8 cellular contexts compared by ENCODE assay signal in genomic region chr14:75125617-75126016, GRCh38. TPM values are rescaled to one million over a fixed set of nuclear protein-coding genes. Genes with fewer than 3 reads are reported as not detected.
DNase-seq lines count a peak whose midpoint lies in the region; ATAC-seq and TF ChIP-seq lines count a peak whose summit lies in the region.

No MANE protein-coding gene starts in this region.

- POLR2A ChIA-PET in activated B cell treated with CpG ODN at 0.5 μM for 24 hours (lab: Charles Lee): interaction anchor here (0.7 to 3.4 kb wide), 9 partner anchors 11 to 874 kb away, joined by 3 to 23 read pairs (median 5); partner anchors contain the start of genes ACYP1, ERG28 and TTLL5

- CTCF ChIA-PET in activated B cell treated with CpG ODN at 0.5 μM for 24 hours (lab: Charles Lee): interaction anchor here (0.7 to 1.3 kb wide), 3 partner anchors 176 to 264 kb away, joined by 3 to 7 read pairs (median 3); no protein-coding TSS in a partner anchor

- no peak for DNase-seq in activated T-cell treated with anti-CD3 and anti-CD28 coated beads, Interleukin-2, amount 50 U/mL, for 72 hours
- no peak for DNase-seq in activated T-cell treated with anti-CD3 and anti-CD28 coated beads, Interleukin-2, amount 50 U/mL, for 1 hour
- no peak for DNase-seq in activated B cell treated with CpG ODN at 0.5 μM for 24 hours
- DNase-seq in tibial artery: no peak
- no peak for DNase-seq in NCI-H526 (lab: John Stamatoyannopoulos, UW)
- DNase-seq in G401 (ENCODE audit: low spot score): no peak
- no peak for DNase-seq in effector CD4-positive, alpha-beta T cell

- peaks cover 4% of the 10 kb centered on the region for H3K36me3 ChIP-seq in iPS-18a (ENCODE audit: control insufficient read depth, low read depth, low read length)
- H3K36me3 ChIP-seq in tibial artery: peaks cover 2 to 10% (median 8%) of the 10 kb centered on the region in 3 donors

- peaks cover 8 to 10% of the 10 kb centered on the region in 2 donors for H3K36me3 Mint-ChIP-seq in activated T-cell treated with anti-CD3 and anti-CD28 coated beads, Interleukin-2, amount 50 U/mL, for 72 hours (ENCODE audit: insufficient read depth in 2 of 2)
- H3K36me3 Mint-ChIP-seq in activated B cell treated with CpG ODN at 0.5 μM for 24 hours (ENCODE audit: low read depth): peaks cover 34% of the 10 kb centered on the region

- peak overlapping the region; percentile 100 for H3K27ac Mint-ChIP-seq in activated T-cell treated with anti-CD3 and anti-CD28 coated beads, Interleukin-2, amount 50 U/mL, for 72 hours
- peak overlapping the region; percentile 94 for H3K27ac Mint-ChIP-seq in activated B cell treated with CpG ODN at 0.5 μM for 24 hours

- in situ Hi-C loops in G401 (cut with HindIII; ENCODE audit: low sequenced_read_pairs): loop anchor here (25.0 kb wide), 1 partner anchor 187 kb away; no protein-coding TSS in a partner anchor

- H3K27me3 Mint-ChIP-seq in activated T-cell treated with anti-CD3 and anti-CD28 coated beads, Interleukin-2, amount 50 U/mL, for 72 hours (ENCODE audit: low read depth): no peaks in the 10 kb centered on the region
- H3K27me3 Mint-ChIP-seq in activated B cell treated with CpG ODN at 0.5 μM for 24 hours: no peaks in the 10 kb centered on the region

- no peaks in the 10 kb centered on the region for H3K27me3 ChIP-seq in iPS-18a (ENCODE audit: control insufficient read depth, insufficient read depth, low read length)
- no peaks in the 10 kb centered on the region for H3K27me3 ChIP-seq in tibial artery

- peaks cover 54% of the 10 kb centered on the region for H3K4me1 Mint-ChIP-seq in activated T-cell treated with anti-CD3 and anti-CD28 coated beads, Interleukin-2, amount 50 U/mL, for 72 hours (ENCODE audit: low read depth)
- H3K4me1 Mint-ChIP-seq in activated B cell treated with CpG ODN at 0.5 μM for 24 hours: peaks cover 38% of the 10 kb centered on the region

- TF ChIP-seq CTCF in activated B cell treated with CpG ODN at 0.5 μM for 24 hours (IDR thresholded peaks at IDR 0.05) (no peak), tibial artery (IDR thresholded peaks at IDR 0.05) (no peak)

- peak overlapping the region; percentile 92 for H3K4me3 ChIP-seq in iPS-18a (ENCODE audit: low read length)
- H3K4me3 ChIP-seq in tibial artery: peak overlapping the region; percentile 87 to 88

- peak overlapping the region; percentile 88 for H3K9ac ChIP-seq in iPS-18a (ENCODE audit: low read length)

- ATAC-seq in activated T-cell treated with anti-CD3 and anti-CD28 coated beads, Interleukin-2, amount 50 U/mL, for 72 hours (replicated peaks in 1 of 2): no peak
- ATAC-seq in activated B cell treated with CpG ODN at 0.5 μM for 24 hours (ENCODE audit: low read depth): no peak

- peak overlapping the region; percentile 92 to 99 for H3K4me3 Mint-ChIP-seq in activated T-cell treated with anti-CD3 and anti-CD28 coated beads, Interleukin-2, amount 50 U/mL, for 72 hours
- peak overlapping the region; percentile 96 for H3K4me3 Mint-ChIP-seq in activated B cell treated with CpG ODN at 0.5 μM for 24 hours

- H3K9me3 Mint-ChIP-seq in activated T-cell treated with anti-CD3 and anti-CD28 coated beads, Interleukin-2, amount 50 U/mL, for 72 hours: no peaks in the 10 kb centered on the region
- no peaks in the 10 kb centered on the region for H3K9me3 Mint-ChIP-seq in activated B cell treated with CpG ODN at 0.5 μM for 24 hours

- H3K4me1 ChIP-seq in iPS-18a (ENCODE audit: control insufficient read depth, low read depth, low read length) (peaks cover 7% of the 10 kb centered on the region), tibial artery (peaks cover 2 to 44% (median 21%) of the 10 kb centered on the region in 4 donors)

- intact Hi-C loops in activated B cell treated with CpG ODN at 0.5 μM for 24 hours (cut with micrococcal nuclease) (loop anchor here (2.0 kb wide), 1 partner anchor 535 kb away; the partner anchor contains the start of genes ERG28 and TTLL5), tibial artery (cut with DNase I; ENCODE audit: low total_unique reads) (loop anchor here (5.0 kb wide), 1 partner anchor 112 kb away; no protein-coding TSS in a partner anchor)

- no peak overlapping the region for H3K27ac ChIP-seq in iPS-18a (ENCODE audit: low read length)
- peak overlapping the region; percentile 94 to 96 for H3K27ac ChIP-seq in tibial artery

- no peaks in the 10 kb centered on the region for H3K9me3 ChIP-seq in iPS-18a (ENCODE audit: control insufficient read depth, low read depth, low read length)
- no peaks in the 10 kb centered on the region for H3K9me3 ChIP-seq in tibial artery

RNA-seq across cellular contexts. Expression of gene NEK9, which starts 1.2 kb away (rescaled TPM):
- 10 to 100 TPM; 64.1 to 77.5 TPM for total RNA-seq in activated T-cell treated with anti-CD3 and anti-CD28 coated beads, Interleukin-2, amount 50 U/mL, for 72 hours
- 96.1 and 97.7 TPM in 2 replicates for total RNA-seq in activated B cell treated with CpG ODN at 0.5 μM for 24 hours
- 47.9 and 49.3 TPM in 2 replicates for total RNA-seq in G401 (2014; rRNA removed; shearing (Covaris generic))

RNA-seq across cellular contexts. Expression of gene TMED10, which starts 50.8 kb away (rescaled TPM):
- 100 to 1,000 TPM; 187 to 235 TPM for total RNA-seq in activated T-cell treated with anti-CD3 and anti-CD28 coated beads, Interleukin-2, amount 50 U/mL, for 72 hours
- total RNA-seq in activated B cell treated with CpG ODN at 0.5 μM for 24 hours: 124 and 130 TPM in 2 replicates
- 180 and 202 TPM in 2 replicates for total RNA-seq in G401 (2014; rRNA removed; shearing (Covaris generic))

RNA-seq across cellular contexts. Expression of gene ZC2HC1C, which starts 56.2 kb away (rescaled TPM):
- total RNA-seq in activated T-cell treated with anti-CD3 and anti-CD28 coated beads, Interleukin-2, amount 50 U/mL, for 72 hours: 1 to 10 TPM; 1.2 to 3.0 TPM
- total RNA-seq in activated B cell treated with CpG ODN at 0.5 μM for 24 hours: 0.91 TPM in 1 of 2 replicates, not detected in the other
- total RNA-seq in G401 (2014; rRNA removed; shearing (Covaris generic)): 2.1 TPM in 1 of 2 replicates, not detected in the other
